24 cellular contexts compared by ENCODE assay signal in the genomic region with DNA sequence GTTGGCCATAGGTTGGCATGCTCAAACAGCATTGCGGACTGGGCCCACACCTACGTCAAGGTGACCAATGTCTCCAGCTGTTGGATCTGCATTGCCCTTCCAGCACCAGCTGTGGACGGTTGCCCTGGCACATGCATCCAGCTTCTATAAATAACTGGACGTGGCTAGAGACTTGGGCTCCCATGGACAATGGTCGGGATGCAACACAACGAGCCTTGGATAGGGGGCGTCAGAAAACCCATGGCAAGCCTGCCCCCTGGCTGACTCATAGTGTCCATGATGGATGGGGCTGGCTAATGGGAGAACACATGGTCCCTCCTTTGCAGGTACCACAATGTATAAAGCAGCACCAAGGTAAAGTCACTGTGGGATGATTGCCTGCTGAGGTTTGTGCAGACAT.
"Had no signal": no experiment of that assay in that cellular context is flagged by ENCODE, and none has a peak within 500 bp of the region (broad histone marks: within the 10 kb centered on the region; RNA-seq: fewer than 3 reads in every experiment).

No MANE protein-coding gene starts in this region.

- H3K27ac Mint-ChIP-seq: immature natural killer cell; natural killer cell treated with Interleukin-12 subunit alpha and Interleukin-12 subunit beta and Interleukin-15 and Interleukin-18, amount 100 ng/mL, for 72 hours; neural progenitor cell; progenitor cell of endocrine pancreas; type B pancreatic cell had no signal

- H3K9me3 Mint-ChIP-seq: neural progenitor cell, type B pancreatic cell had no signal

- H3K4me1 ChIP-seq: foreskin keratinocyte, left ventricle myocardium inferior, lower lobe of right lung, neural progenitor cell, uterus had no signal

- H3K36me3 ChIP-seq: left ventricle myocardium inferior, lower lobe of right lung, neural progenitor cell, ovary, uterus had no signal

- DNase-seq: dermis blood vessel endothelial cell; foreskin keratinocyte; head of caudate nucleus; hippocampal formation; immature natural killer cell; left cardiac atrium; left ventricle myocardium inferior; lower lobe of right lung; mesenchymal stem cell; midbrain; nucleus accumbens; ovary; right cardiac atrium; small intestine; stimulated activated CD4-positive, alpha-beta T cell treated with anti-CD3 and anti-CD28 coated beads, Interleukin-2, amount 100 ng/mL, for 48 hours; stimulated activated naive CD4-positive, alpha-beta T cell treated with Interleukin-2 at 50 U/mL for 16 hours; uterus had no signal

- H3K4me1 Mint-ChIP-seq: immature natural killer cell, neural progenitor cell had no signal

- H3K27me3 Mint-ChIP-seq: natural killer cell treated with Interleukin-12 subunit alpha and Interleukin-12 subunit beta and Interleukin-15 and Interleukin-18, amount 100 ng/mL, for 72 hours; progenitor cell of endocrine pancreas had no signal

- H3K9me3 ChIP-seq: left ventricle myocardium inferior, lower lobe of right lung, uterus had no signal

- H3K4me2 ChIP-seq: neural progenitor cell had no signal

- H3K9ac ChIP-seq: neural progenitor cell had no signal

- H2AFZ ChIP-seq: neural progenitor cell had no signal

- FAIRE-seq: colon, endothelial cell of umbilical vein, keratinocyte, small intestine had no signal

- H3K36me3 Mint-ChIP-seq: immature natural killer cell; natural killer cell treated with Interleukin-12 subunit alpha and Interleukin-12 subunit beta and Interleukin-15 and Interleukin-18, amount 100 ng/mL, for 72 hours; neural progenitor cell; type B pancreatic cell had no signal

- H3K27me3 ChIP-seq: foreskin keratinocyte, neural progenitor cell, ovary, uterus had no signal

- H3K27ac ChIP-seq: foreskin keratinocyte, left ventricle myocardium inferior, lower lobe of right lung, neural progenitor cell, ovary, uterus had no signal

- H3K4me3 ChIP-seq: left ventricle myocardium inferior, lower lobe of right lung, neural progenitor cell, ovary, uterus had no signal

- ATAC-seq: foreskin keratinocyte; left cardiac atrium; lower lobe of right lung; natural killer cell treated with Interleukin-12 subunit alpha and Interleukin-12 subunit beta and Interleukin-15 and Interleukin-18, amount 100 ng/mL, for 72 hours; right cardiac atrium had no signal

- H3K4me3 Mint-ChIP-seq: immature natural killer cell; natural killer cell treated with Interleukin-12 subunit alpha and Interleukin-12 subunit beta and Interleukin-15 and Interleukin-18, amount 100 ng/mL, for 72 hours; neural progenitor cell; type B pancreatic cell had no signal
